In the genomic region with DNA sequence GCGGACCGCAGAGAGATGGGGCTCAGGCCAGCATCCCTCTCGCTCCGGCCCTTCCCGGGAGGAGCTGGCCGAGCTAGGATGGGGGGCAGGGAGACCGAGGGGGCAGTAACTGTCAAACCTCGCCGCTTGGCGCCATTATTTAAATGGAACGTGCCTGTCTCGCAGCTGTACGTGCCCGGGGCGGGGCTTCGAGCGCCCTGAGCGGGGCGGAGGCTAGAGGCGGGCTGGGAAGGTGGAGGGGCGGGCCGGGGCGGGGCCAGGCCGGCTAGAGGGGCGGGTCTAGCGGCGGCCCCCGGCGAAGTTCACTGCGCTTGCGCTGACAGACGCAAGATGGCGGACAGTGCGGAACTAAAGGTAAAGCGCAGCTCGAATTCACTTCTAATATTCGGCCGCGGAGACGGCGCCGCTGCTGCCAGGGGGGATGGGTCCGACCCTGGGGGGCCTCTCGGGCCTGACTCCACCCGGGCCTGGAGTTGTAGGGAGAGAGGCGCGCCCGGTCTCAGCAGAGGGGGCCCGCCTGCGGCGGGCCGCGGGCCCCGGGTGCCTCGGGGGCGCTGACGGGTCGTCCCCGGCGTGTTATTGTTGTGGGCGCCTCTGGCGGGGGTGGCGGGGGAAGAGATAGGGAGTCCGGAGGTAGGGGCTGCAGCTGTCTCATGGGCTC, we compare ENCODE assay signal across 8 cellular contexts. TPM values are rescaled to one million over a fixed set of nuclear protein-coding genes. Genes with fewer than 3 reads are reported as not detected.
DNase-seq lines count a peak whose midpoint lies in the region; ATAC-seq and TF ChIP-seq lines count a peak whose summit lies in the region.

A gene (plus strand): TSS at position 319 of the 661 bp plus-strand sequence. CDS start 12 bp downstream, at position 331.

- H3K27ac ChIP-seq in cardiac muscle cell (peak within 1 kb of the TSS; percentile 95), parathyroid adenoma (peak within 1 kb of the TSS; percentile 66), tibial artery (peak within 1 kb of the TSS; percentile 92 to 94)

- no peaks in the 10 kb centered on the region for H3K9me3 Mint-ChIP-seq in activated naive CD8-positive, alpha-beta T cell treated with anti-CD3 and anti-CD28 coated beads, Interleukin-2, amount 50 U/mL, for 24 hours

- H3K4me3 Mint-ChIP-seq in activated naive CD8-positive, alpha-beta T cell treated with anti-CD3 and anti-CD28 coated beads, Interleukin-2, amount 50 U/mL, for 24 hours, result peak within 1 kb of the TSS; percentile 92

- H3K36me3 Mint-ChIP-seq in activated naive CD8-positive, alpha-beta T cell treated with anti-CD3 and anti-CD28 coated beads, Interleukin-2, amount 50 U/mL, for 24 hours (ENCODE audit: low read depth), result peaks cover 3% of the 10 kb centered on the region

- peak; percentile 91 for DNase-seq in NCI-H1436 (lab: John Stamatoyannopoulos, UW)
- peak; percentile 90 for DNase-seq in SW480 (ENCODE audit: low spot score)
- peak; percentile 95 for DNase-seq in activated naive CD8-positive, alpha-beta T cell treated with anti-CD3 and anti-CD28 coated beads, Interleukin-2, amount 50 U/mL, for 24 hours
- DNase-seq in cardiac muscle cell (ENCODE audit: low read depth in 1 of 2, low spot score in 1 of 2), result peak; percentile 95 to 96
- DNase-seq in tibial artery, result peak; percentile 95 to 96

- H3K27me3 ChIP-seq in cardiac muscle cell, result no peaks in the 10 kb centered on the region
- H3K27me3 ChIP-seq in parathyroid adenoma (ENCODE audit: control insufficient read depth, insufficient read depth, low read length), result no peaks in the 10 kb centered on the region
- no peaks in the 10 kb centered on the region for H3K27me3 ChIP-seq in tibial artery

- ATAC-seq in HG02798 (IDR thresholded peaks at IDR 0.05; ENCODE audit: poor library complexity, unreplicated experiment), result peak; percentile 91
- ATAC-seq in activated naive CD8-positive, alpha-beta T cell treated with anti-CD3 and anti-CD28 coated beads, Interleukin-2, amount 50 U/mL, for 24 hours, result peak; percentile 93

- intact Hi-C loops in tibial artery (cut with DNase I; ENCODE audit: low total_unique reads), result loop anchor here (10.0 kb wide), 2 partner anchors 101 to 189 kb away; no protein-coding TSS in a partner anchor

- H3K9me3 ChIP-seq in cardiac muscle cell (ENCODE audit: low read depth) (no peaks in the 10 kb centered on the region), parathyroid adenoma (ENCODE audit: control insufficient read depth, low read length) (no peaks in the 10 kb centered on the region), tibial artery (no peaks in the 10 kb centered on the region)

- peak within 1 kb of the TSS; percentile 83 for H2AFZ ChIP-seq in parathyroid adenoma

- peaks cover 50% of the 10 kb centered on the region for H3K4me1 Mint-ChIP-seq in activated naive CD8-positive, alpha-beta T cell treated with anti-CD3 and anti-CD28 coated beads, Interleukin-2, amount 50 U/mL, for 24 hours

- peak within 1 kb of the TSS; percentile 86 for H3K4me2 ChIP-seq in parathyroid adenoma (ENCODE audit: low read length)

- TF ChIP-seq CTCF in GM12874 (IDR thresholded peaks at IDR 0.05; ENCODE audit: insufficient read depth, low read depth, low read length), result 0 out of 2 replicates have a peak, but pooled peaks have one; percentile 10
- TF ChIP-seq CTCF in cardiac muscle cell (IDR thresholded peaks at IDR 0.05; ENCODE audit: low read depth, low read length), result no peak
- no peak for TF ChIP-seq CTCF in parathyroid adenoma (IDR thresholded peaks at IDR 0.05)
- TF ChIP-seq CTCF in tibial artery (IDR thresholded peaks at IDR 0.05), result no peak

- H3K36me3 ChIP-seq in cardiac muscle cell, result no peaks in the 10 kb centered on the region
- no peaks in the 10 kb centered on the region for H3K36me3 ChIP-seq in parathyroid adenoma (ENCODE audit: control insufficient read depth, insufficient read depth, low read length)
- H3K36me3 ChIP-seq in tibial artery, result no peaks in the 10 kb centered on the region

- H3K9ac ChIP-seq in parathyroid adenoma, result peak within 1 kb of the TSS; percentile 87

- H3K79me2 ChIP-seq in parathyroid adenoma, result peaks cover 12% of the 10 kb centered on the region

- peak within 1 kb of the TSS; percentile 89 for H3K27ac Mint-ChIP-seq in activated naive CD8-positive, alpha-beta T cell treated with anti-CD3 and anti-CD28 coated beads, Interleukin-2, amount 50 U/mL, for 24 hours

- H3K4me3 ChIP-seq in cardiac muscle cell (peak within 1 kb of the TSS; percentile 76), parathyroid adenoma (ENCODE audit: low read depth, low read length) (peak within 1 kb of the TSS; percentile 85), tibial artery (peak within 1 kb of the TSS; percentile 97 to 98)

- peaks cover 5% of the 10 kb centered on the region for H3K27me3 Mint-ChIP-seq in activated naive CD8-positive, alpha-beta T cell treated with anti-CD3 and anti-CD28 coated beads, Interleukin-2, amount 50 U/mL, for 24 hours

- H3K4me1 ChIP-seq in cardiac muscle cell (ENCODE audit: low read depth) (peaks cover 19% of the 10 kb centered on the region), parathyroid adenoma (no peaks in the 10 kb centered on the region), tibial artery (peaks cover 0 to 37% (median 19%) of the 10 kb centered on the region in 4 donors)

RNA-seq across cellular contexts. Expression of the gene that starts here (rescaled TPM):
- 13.1 and 29.0 TPM in 2 replicates for total RNA-seq in cardiac muscle cell
- 44.3 and 72.9 TPM in 2 replicates for polyA plus RNA-seq in cardiac muscle cell

Comparison
In these comparisons a context has a peak if more than half of its experiments do, and no peak if none do; other contexts are left out.
1. Peak in every context shown above with its lines: DNase-seq, ATAC-seq, H3K4me3 ChIP-seq and H3K27ac ChIP-seq.